In the genomic region with DNA sequence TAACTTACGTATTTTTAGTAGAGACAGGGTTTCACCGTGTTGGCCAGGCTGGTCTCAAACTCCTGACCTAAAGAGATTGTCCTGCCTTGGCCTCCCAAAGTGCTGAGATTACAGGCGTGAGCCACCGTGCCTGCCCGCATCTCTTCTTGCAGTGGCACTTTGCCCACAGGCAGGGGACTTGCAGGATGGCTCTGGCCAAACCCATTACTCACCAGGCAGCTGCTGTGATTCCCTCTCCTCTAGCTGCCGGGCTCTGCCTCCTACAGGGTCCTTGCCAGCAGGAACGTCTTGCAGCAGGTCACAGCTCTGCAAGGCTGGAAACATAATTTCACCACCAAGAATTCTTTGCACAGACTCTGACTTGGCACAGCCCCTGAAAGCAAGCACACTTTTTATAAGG, we compare ENCODE assay signal across 18 cellular contexts. TPM values are rescaled to one million over a fixed set of nuclear protein-coding genes. Genes with fewer than 3 reads are reported as not detected.
A peak's percentile ranks its signal among the peaks of the same experiment; 100 is the strongest.
DNase-seq lines count a peak whose midpoint lies in the region; ATAC-seq, FAIRE-seq and TF ChIP-seq lines count a peak whose summit lies in the region.
"Had no signal": no experiment of that assay in that cellular context is flagged by ENCODE, and none has a peak within 500 bp of the region (broad histone marks: within the 10 kb centered on the region; RNA-seq: fewer than 3 reads in every experiment).

No MANE protein-coding gene starts in this region.

- H3K4me2 ChIP-seq in astrocyte (ENCODE audit: low read length): no peak overlapping the region

- H3K36me3 Mint-ChIP-seq in astrocyte (ENCODE audit: low read depth, unreplicated experiment): no peaks in the 10 kb centered on the region
- H3K36me3 Mint-ChIP-seq in activated T-helper 17 cell treated with anti-CD3 and anti-CD28 coated beads, Interleukin-2, amount 50 U/mL, for 72 hours (ENCODE audit: low read depth): no peaks in the 10 kb centered on the region
- H3K36me3 Mint-ChIP-seq: activated naive CD8-positive, alpha-beta T cell had no signal

- TF ChIP-seq CTCF in HEK293 (tag by site-specific recombination; IDR thresholded peaks at IDR 0.05): no peak
- TF ChIP-seq CTCF in astrocyte (IDR thresholded peaks at IDR 0.05; ENCODE audit: insufficient read depth, low read depth, low read length): no peak

- no peak overlapping the region for H2AFZ ChIP-seq in astrocyte (ENCODE audit: low read depth, low read length)

- H3K4me1 ChIP-seq in HEK293 (ENCODE audit: control insufficient read depth, insufficient read depth, low read length) (no peaks in the 10 kb centered on the region), astrocyte (ENCODE audit: insufficient read depth, low read length) (no peaks in the 10 kb centered on the region)
- H3K4me1 ChIP-seq: ascending aorta, psoas muscle, testis had no signal

- no peak overlapping the region for H3K4me3 Mint-ChIP-seq in astrocyte (ENCODE audit: unreplicated experiment)
- no peak overlapping the region for H3K4me3 Mint-ChIP-seq in activated T-helper 17 cell treated with anti-CD3 and anti-CD28 coated beads, Interleukin-2, amount 50 U/mL, for 72 hours
- H3K4me3 Mint-ChIP-seq: activated CD4-positive, alpha-beta T cell treated with anti-CD3 and anti-CD28 coated beads for 36 hours; activated naive CD8-positive, alpha-beta T cell; central memory CD8-positive, alpha-beta T cell had no signal

- H3K9ac ChIP-seq in astrocyte (ENCODE audit: low read length): no peak overlapping the region

- H3K9me3 ChIP-seq in HEK293 (ENCODE audit: control insufficient read depth, insufficient read depth, low read depth, low read length): no peaks in the 10 kb centered on the region
- H3K9me3 ChIP-seq in astrocyte (ENCODE audit: insufficient read depth, low read depth, low read length): no peaks in the 10 kb centered on the region
- H3K9me3 ChIP-seq: ascending aorta, lower lobe of right lung, neutrophil, psoas muscle, testis had no signal

- H3K27me3 ChIP-seq in astrocyte (ENCODE audit: insufficient read depth, low read length): peaks cover 14% of the 10 kb centered on the region
- H3K27me3 ChIP-seq: ascending aorta, testis had no signal

- ATAC-seq in activated T-helper 17 cell treated with anti-CD3 and anti-CD28 coated beads, Interleukin-2, amount 50 U/mL, for 72 hours (replicated peaks): no peak
- no peak for ATAC-seq in HG03280 (IDR thresholded peaks at IDR 0.05; ENCODE audit: unreplicated experiment)

- no peaks in the 10 kb centered on the region for H3K36me3 ChIP-seq in HEK293 (ENCODE audit: control insufficient read depth in 2 of 2, insufficient read depth in 1 of 2, low read length in 2 of 2)
- no peaks in the 10 kb centered on the region for H3K36me3 ChIP-seq in astrocyte (ENCODE audit: insufficient read depth, low read length)
- H3K36me3 ChIP-seq: ascending aorta, lower lobe of right lung, neutrophil had no signal

- H3K27ac ChIP-seq in HEK293 (ENCODE audit: extremely low read depth, low read depth, low read length) (no peak overlapping the region), astrocyte (ENCODE audit: low read depth, low read length) (no peak overlapping the region)
- H3K27ac ChIP-seq: ascending aorta, C4-2B, lower lobe of right lung, neutrophil, psoas muscle, SK-N-MC, testis had no signal

- POLR2A ChIA-PET in HEK293 (lab: Yijun Ruan, JAX): no interaction called here

- H3K4me1 Mint-ChIP-seq in astrocyte (ENCODE audit: low read depth, unreplicated experiment): no peaks in the 10 kb centered on the region
- no peaks in the 10 kb centered on the region for H3K4me1 Mint-ChIP-seq in activated T-helper 17 cell treated with anti-CD3 and anti-CD28 coated beads, Interleukin-2, amount 50 U/mL, for 72 hours

- peaks cover 4% of the 10 kb centered on the region for H3K9me3 Mint-ChIP-seq in astrocyte (ENCODE audit: unreplicated experiment)
- H3K9me3 Mint-ChIP-seq in activated T-helper 17 cell treated with anti-CD3 and anti-CD28 coated beads, Interleukin-2, amount 50 U/mL, for 72 hours: no peaks in the 10 kb centered on the region
- H3K9me3 Mint-ChIP-seq: central memory CD8-positive, alpha-beta T cell had no signal

- H3K27me3 Mint-ChIP-seq in astrocyte (ENCODE audit: low read depth, unreplicated experiment): peaks cover 39% of the 10 kb centered on the region
- H3K27me3 Mint-ChIP-seq in activated T-helper 17 cell treated with anti-CD3 and anti-CD28 coated beads, Interleukin-2, amount 50 U/mL, for 72 hours: no peaks in the 10 kb centered on the region
- H3K27me3 Mint-ChIP-seq: activated naive CD8-positive, alpha-beta T cell; central memory CD8-positive, alpha-beta T cell had no signal

- FAIRE-seq in astrocyte (lab: Jason Lieb, UNC) (no peak), urothelium cell line (lab: Jason Lieb, UNC) (no peak)

- H4K20me1 ChIP-seq in astrocyte (ENCODE audit: insufficient read depth, low read length): no peaks in the 10 kb centered on the region

- DNase-seq in Daoy (ENCODE audit: low read depth) (peak; percentile 35), astrocyte (ENCODE audit: low read depth) (peak; percentile 8), mesenteric fat pad (ENCODE audit: low spot score) (peak; percentile 41), COLO829 (ENCODE audit: low spot score) (no peak), urothelium cell line (ENCODE audit: low spot score) (no peak)

- no peak overlapping the region for H3K4me3 ChIP-seq in HEK293 (ENCODE audit: low read depth, low read length)
- H3K4me3 ChIP-seq in astrocyte (ENCODE audit: insufficient read depth, low read depth, low read length): no peak overlapping the region
- H3K4me3 ChIP-seq: ascending aorta, lower lobe of right lung, psoas muscle, SK-N-MC, testis had no signal

- no peaks in the 10 kb centered on the region for H3K79me2 ChIP-seq in astrocyte (ENCODE audit: insufficient read depth, low read length)

- CTCF ChIA-PET in HEK293 (lab: Yijun Ruan, JAX): interaction anchor here (0.6 to 6.2 kb wide), 40 partner anchors 10 to 709 kb away, joined by 3 to 292 read pairs (median 4); a partner anchor contains a TSS

- H3K27ac Mint-ChIP-seq in astrocyte (ENCODE audit: unreplicated experiment): no peak overlapping the region
- no peak overlapping the region for H3K27ac Mint-ChIP-seq in activated T-helper 17 cell treated with anti-CD3 and anti-CD28 coated beads, Interleukin-2, amount 50 U/mL, for 72 hours
- H3K27ac Mint-ChIP-seq: activated CD4-positive, alpha-beta T cell treated with anti-CD3 and anti-CD28 coated beads for 36 hours had no signal

TF ChIP-seq in HEK293, 187 proteins besides CTCF, POLR2A, EP300 and RAD21:
- no peak for TF ChIP-seq ZNF426 (tag by site-specific recombination; IDR thresholded peaks at IDR 0.05)
- TF ChIP-seq ZIC2 (tag by site-specific recombination; IDR thresholded peaks at IDR 0.05): peak; percentile 57

RNA-seq across cellular contexts. Expression of a gene that starts 20.2 kb away (rescaled TPM):
- 465 and 540 TPM in 2 replicates for total RNA-seq in Daoy (2014; rRNA removed; shearing (Covaris generic))
- 453 and 459 TPM in 2 replicates for total RNA-seq in astrocyte
- 419 TPM for total RNA-seq in mesenteric fat pad
- total RNA-seq in activated T-helper 17 cell treated with anti-CD3 and anti-CD28 coated beads, Interleukin-2, amount 50 U/mL, for 72 hours: 100 to 1,000 TPM; 415 to 467 TPM

RNA-seq across cellular contexts. Expression of a gene that starts 20.4 kb away (rescaled TPM):
- 40.5 and 46.5 TPM in 2 replicates for total RNA-seq in Daoy (2014; rRNA removed; shearing (Covaris generic))
- total RNA-seq in astrocyte (41.3 and 42.7 TPM in 2 replicates), mesenteric fat pad (31.5 TPM)
- total RNA-seq in activated T-helper 17 cell treated with anti-CD3 and anti-CD28 coated beads, Interleukin-2, amount 50 U/mL, for 72 hours: 10 to 100 TPM; 17.4 to 42.7 TPM

Comparison
In these comparisons a context has a peak if more than half of its experiments do, and no peak if none do; other contexts are left out.
1. DNase-seq: peak in Daoy (single experiment), astrocyte (single experiment) and mesenteric fat pad (single experiment); none in COLO829 (single experiment) and urothelium cell line (single experiment).